In the genomic region with DNA sequence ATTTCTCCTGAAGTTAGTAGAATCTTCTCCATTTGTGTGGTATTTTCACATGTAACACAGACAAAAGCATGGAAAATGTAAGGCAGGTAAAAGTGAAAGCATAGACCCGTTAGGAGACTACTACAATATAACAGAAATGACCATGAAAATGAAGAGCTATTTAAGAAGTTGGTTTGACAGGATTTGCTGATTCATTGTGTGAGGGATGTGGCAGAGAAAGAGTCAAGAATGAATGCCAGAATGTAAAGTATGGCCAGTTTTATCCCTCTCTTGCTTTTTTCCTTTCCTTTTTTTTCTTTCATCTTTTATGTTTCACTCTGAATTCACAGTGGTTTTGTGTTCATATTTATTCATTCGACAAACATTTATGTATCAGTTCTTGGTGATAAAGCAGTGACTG, we compare ENCODE assay signal across 15 cellular contexts.
DNase-seq lines count a peak whose midpoint lies in the region; ATAC-seq, FAIRE-seq and TF ChIP-seq lines count a peak whose summit lies in the region.
"Had no signal": no experiment of that assay in that cellular context is flagged by ENCODE, and none has a peak within 500 bp of the region (broad histone marks: within the 10 kb centered on the region; RNA-seq: fewer than 3 reads in every experiment).

No MANE protein-coding gene starts in this region.

- H3K27ac ChIP-seq in K562 (ENCODE audit: extremely low read depth, low read depth, low read length) (peak overlapping the region; percentile 53; the same call in 2 of the 3 replicates), ascending aorta (no peak overlapping the region)
- H3K27ac ChIP-seq: left lung had no signal

- 0% methylated on average over 2 of the region's 2 CpGs for WGBS in K562 (ENCODE audit: insufficient coverage, low coverage, missing lambda C conversion rate)

- in situ Hi-C loops in K562 (cut with MboI), result no loop called here

- H3K4me2 ChIP-seq in K562 (ENCODE audit: insufficient read depth, low read length), result 0 out of 2 replicates have a peak overlapping the region, but pooled peaks have one; percentile 3

- no peaks in the 10 kb centered on the region for H3K9me3 Mint-ChIP-seq in osteocyte (ENCODE audit: unreplicated experiment)

- BruUV-seq in K562 (replicated peaks; lab: Mats Ljungman, UMichigan), result no TSS peak

- no peaks in the 10 kb centered on the region for H4K20me1 ChIP-seq in K562 (replicated peaks; ENCODE audit: control insufficient read depth, insufficient read depth, low read length)

- H2AFZ ChIP-seq in K562 (ENCODE audit: low read depth, low read length), result peak overlapping the region; percentile 58

- TF ChIP-seq RAD21 in K562 (CRISPR knock-in tag; conservative IDR thresholded peaks at IDR 0.05 in 1 of 2, IDR thresholded peaks at IDR 0.05 in 1 of 2), result no peak

- H3K9me1 ChIP-seq in K562 (ENCODE audit: control insufficient read depth, insufficient read depth, low read length), result peaks cover 4% of the 10 kb centered on the region

- no peaks in the 10 kb centered on the region for H3K27me3 ChIP-seq in K562 (ENCODE audit: control insufficient read depth in 2 of 2, insufficient read depth in 2 of 2, low read length in 2 of 2)
- no peaks in the 10 kb centered on the region for H3K27me3 ChIP-seq in ascending aorta
- H3K27me3 ChIP-seq: left lung had no signal

- H3K4me1 Mint-ChIP-seq in osteocyte (ENCODE audit: unreplicated experiment), result peaks cover 10% of the 10 kb centered on the region

- H3K9me3 ChIP-seq in K562 (replicated peaks; ENCODE audit: control insufficient read depth, insufficient read depth, low read depth, low read length), result no peaks in the 10 kb centered on the region
- H3K9me3 ChIP-seq in ascending aorta, result no peaks in the 10 kb centered on the region

- H3K36me3 ChIP-seq in K562 (ENCODE audit: control insufficient read depth, insufficient read depth, low read length) (no peaks in the 10 kb centered on the region), ascending aorta (peaks cover 0 to 3% of the 10 kb centered on the region in 2 donors)
- H3K36me3 ChIP-seq: left lung had no signal

- POLR2A ChIA-PET in K562 (lab: Yijun Ruan, JAX), result interaction anchor here (0.7 to 1.7 kb wide), 6 partner anchors 10 to 116 kb away, joined by 3 to 6 read pairs (median 4); no protein-coding TSS in a partner anchor

- peak; percentile 66 for ATAC-seq in K562
- ATAC-seq in GM18861 (IDR thresholded peaks at IDR 0.05; ENCODE audit: unreplicated experiment), result no peak
- ATAC-seq: left lung, Right ventricle myocardium inferior had no signal

- H3K4me3 Mint-ChIP-seq in osteocyte (ENCODE audit: unreplicated experiment), result no peak overlapping the region

- no peak for FAIRE-seq in K562 (lab: Jason Lieb, UNC)
- FAIRE-seq in urothelium cell line (lab: Jason Lieb, UNC), result no peak
- FAIRE-seq: A204.1, frontal cortex, G401.6 had no signal

- H3K79me2 ChIP-seq in K562 (ENCODE audit: control insufficient read depth, insufficient read depth, low read length), result no peaks in the 10 kb centered on the region

- peaks cover 12 to 28% of the 10 kb centered on the region in 2 experiments for H3K4me1 ChIP-seq in K562 (replicated peaks in 1 of 2; ENCODE audit: control insufficient read depth in 2 of 2, insufficient read depth in 2 of 2, low read length in 2 of 2)
- H3K4me1 ChIP-seq in ascending aorta, result no peaks in the 10 kb centered on the region
- H3K4me1 ChIP-seq: left lung had no signal

- no peak for TF ChIP-seq CTCF in K562 (IDR thresholded peaks at IDR 0.05 in 2 of 3, conservative IDR thresholded peaks at IDR 0.05 in 1 of 3; ENCODE audit: insufficient read depth in 2 of 3, low read depth in 1 of 3, low read length in 3 of 3)
- TF ChIP-seq CTCF in osteocyte (IDR thresholded peaks at IDR 0.05), result no peak
- no peak for TF ChIP-seq CTCF in ascending aorta (IDR thresholded peaks at IDR 0.05)

- H3K9ac ChIP-seq in K562 (ENCODE audit: insufficient read depth in 1 of 2, low read depth in 2 of 2, low read length in 2 of 2), result no peak overlapping the region

- CTCF ChIA-PET in K562 (lab: Yijun Ruan, JAX; ENCODE audit: low intra/inter-chr PET ratio), result interaction anchor here (0.7 kb wide), 1 partner anchor 348 kb away, joined by 3 read pairs; the partner anchor contains the start of gene SLC39A13

- H3K4me3 ChIP-seq in K562, result no peak overlapping the region
- H3K4me3 ChIP-seq in ascending aorta, result no peak overlapping the region
- H3K4me3 ChIP-seq: left lung had no signal

- peak; percentile 29 for DNase-seq in NOMO-1 treated with DMSO at 0.1 percent for 48 hours (lab: John Stamatoyannopoulos, UW; ENCODE audit: unreplicated experiment)
- no peak for DNase-seq in NOMO-1 treated with dmso at 0.1 percent for 144 hours (lab: John Stamatoyannopoulos, UW; ENCODE audit: unreplicated experiment)
- peak; percentile 36 for DNase-seq in M059J (ENCODE audit: low read depth)
- peak in 2 of 4 experiments; percentile 33 to 50 for DNase-seq in K562 (ENCODE audit: extremely low read depth in 1 of 4, low spot score in 3 of 4)
- DNase-seq in osteocyte (ENCODE audit: extremely low spot score, unreplicated experiment), result no peak
- no peak for DNase-seq in ascending aorta (ENCODE audit: low spot score in 2 of 2)
- no peak for DNase-seq in urothelium cell line (ENCODE audit: low spot score)
- DNase-seq: cerebellar nuclear complex; left lung; stimulated activated CD4-positive, alpha-beta T cell treated with anti-CD3 and anti-CD28 coated beads, Interleukin-2, amount 100 ng/mL, for 48 hours had no signal

- peaks cover 16% of the 10 kb centered on the region for H3K36me3 Mint-ChIP-seq in osteocyte (ENCODE audit: unreplicated experiment)

- no peaks in the 10 kb centered on the region for H3K27me3 Mint-ChIP-seq in osteocyte (ENCODE audit: unreplicated experiment)

- no peak for TF ChIP-seq POLR2A in K562 (conservative IDR thresholded peaks at IDR 0.05)

- intact Hi-C loops in K562 (cut with micrococcal nuclease) (no loop called here), ascending aorta (cut with DNase I) (no loop called here)

- TF ChIP-seq EP300 in K562 (IDR thresholded peaks at IDR 0.05; ENCODE audit: low read length), result no peak

- H3K27ac Mint-ChIP-seq in osteocyte (ENCODE audit: unreplicated experiment), result peak overlapping the region; percentile 4

TF ChIP-seq in K562, 482 proteins besides CTCF, POLR2A, EP300 and RAD21 (continues in another document):
- TF ChIP-seq ZFP91 (CRISPR knock-in tag; IDR thresholded peaks at IDR 0.05) (no peak), DPF2 (IDR thresholded peaks at IDR 0.05) (peak; percentile 64), KHSRP (IDR thresholded peaks at IDR 0.05) (no peak), ARHGAP35 (IDR thresholded peaks at IDR 0.05; ENCODE audit: partially characterized antibody) (no peak), PML (IDR thresholded peaks at IDR 0.05; ENCODE audit: low read length) (no peak), ZNF239 (CRISPR knock-in tag; IDR thresholded peaks at IDR 0.05) (no peak), GABPA (tag; conservative IDR thresholded peaks at IDR 0.05; ENCODE audit: low read depth) (no peak), ZNF232 (CRISPR knock-in tag; IDR thresholded peaks at IDR 0.05) (no peak), PTTG1 (tag; IDR thresholded peaks at IDR 0.05; ENCODE audit: low read depth) (no peak), MAFK (IDR thresholded peaks at IDR 0.05; ENCODE audit: low read length) (peak; percentile 78), TFAP4 (CRISPR knock-in tag; IDR thresholded peaks at IDR 0.05; ENCODE audit: borderline replicate concordance) (no peak), ZFP30 (CRISPR knock-in tag; IDR thresholded peaks at IDR 0.05; ENCODE audit: borderline replicate concordance) (no peak), ERF (CRISPR knock-in tag; IDR thresholded peaks at IDR 0.05) (no peak), HMGN3 (IDR thresholded peaks at IDR 0.05; ENCODE audit: borderline replicate concordance, extremely low read depth, insufficient read length, low read depth, low read length) (no peak), SMARCE1 (IDR thresholded peaks at IDR 0.05) (peak; percentile 36; the same call in 1 of the 2 replicates), SMAD3 (CRISPR knock-in tag; conservative IDR thresholded peaks at IDR 0.05) (no peak)
- TF ChIP-seq, protein P1, sequence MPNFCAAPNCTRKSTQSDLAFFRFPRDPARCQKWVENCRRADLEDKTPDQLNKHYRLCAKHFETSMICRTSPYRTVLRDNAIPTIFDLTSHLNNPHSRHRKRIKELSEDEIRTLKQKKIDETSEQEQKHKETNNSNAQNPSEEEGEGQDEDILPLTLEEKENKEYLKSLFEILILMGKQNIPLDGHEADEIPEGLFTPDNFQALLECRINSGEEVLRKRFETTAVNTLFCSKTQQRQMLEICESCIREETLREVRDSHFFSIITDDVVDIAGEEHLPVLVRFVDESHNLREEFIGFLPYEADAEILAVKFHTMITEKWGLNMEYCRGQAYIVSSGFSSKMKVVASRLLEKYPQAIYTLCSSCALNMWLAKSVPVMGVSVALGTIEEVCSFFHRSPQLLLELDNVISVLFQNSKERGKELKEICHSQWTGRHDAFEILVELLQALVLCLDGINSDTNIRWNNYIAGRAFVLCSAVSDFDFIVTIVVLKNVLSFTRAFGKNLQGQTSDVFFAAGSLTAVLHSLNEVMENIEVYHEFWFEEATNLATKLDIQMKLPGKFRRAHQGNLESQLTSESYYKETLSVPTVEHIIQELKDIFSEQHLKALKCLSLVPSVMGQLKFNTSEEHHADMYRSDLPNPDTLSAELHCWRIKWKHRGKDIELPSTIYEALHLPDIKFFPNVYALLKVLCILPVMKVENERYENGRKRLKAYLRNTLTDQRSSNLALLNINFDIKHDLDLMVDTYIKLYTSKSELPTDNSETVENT (CRISPR knock-in tag; IDR thresholded peaks at IDR 0.05), result no peak

Comparison
In these comparisons a context has a peak if more than half of its experiments do, and no peak if none do; other contexts are left out.
1. DNase-seq: peak in NOMO-1 treated with DMSO at 0.1 percent for 48 hours (single experiment) and M059J (single experiment); none in NOMO-1 treated with dmso at 0.1 percent for 144 hours (single experiment), osteocyte (single experiment), ascending aorta (0 of 2) and urothelium cell line (single experiment).